ENCODE assay signal across 8 cellular contexts in genomic region chr3:69082805-69083204, GRCh38. TPM values are rescaled to one million over a fixed set of nuclear protein-coding genes. Genes with fewer than 3 reads are reported as not detected.
DNase-seq lines count a peak whose midpoint lies in the region; ATAC-seq and TF ChIP-seq lines count a peak whose summit lies in the region.

No MANE protein-coding gene starts in this region.

- H3K9me3 ChIP-seq in SK-N-MC (ENCODE audit: low read depth, low read length) (no peaks in the 10 kb centered on the region), mesodermal cell (ENCODE audit: control insufficient read depth, low read length) (no peaks in the 10 kb centered on the region)

- ATAC-seq in GM18861 (IDR thresholded peaks at IDR 0.05; ENCODE audit: unreplicated experiment) = peak; percentile 68
- ATAC-seq in HG03095 (IDR thresholded peaks at IDR 0.05; ENCODE audit: unreplicated experiment) = peak; percentile 50
- peak; percentile 81 for ATAC-seq in stimulated activated naive CD8-positive, alpha-beta T cell treated with anti-CD3 and anti-CD28 coated beads, Interleukin-15, amount 100 ng/mL, for 72 hours

- H3K9me3 Mint-ChIP-seq in stimulated activated naive CD8-positive, alpha-beta T cell treated with anti-CD3 and anti-CD28 coated beads, Interleukin-15, amount 100 ng/mL, for 72 hours = no peaks in the 10 kb centered on the region

- no peak for TF ChIP-seq CTCF in coronary artery (IDR thresholded peaks at IDR 0.05)

- H3K9ac ChIP-seq in SK-N-MC (ENCODE audit: insufficient read length) = no peak overlapping the region

- H3K4me1 Mint-ChIP-seq in stimulated activated naive CD8-positive, alpha-beta T cell treated with anti-CD3 and anti-CD28 coated beads, Interleukin-15, amount 100 ng/mL, for 72 hours = peaks cover 59% of the 10 kb centered on the region

- H3K4me3 Mint-ChIP-seq in stimulated activated naive CD8-positive, alpha-beta T cell treated with anti-CD3 and anti-CD28 coated beads, Interleukin-15, amount 100 ng/mL, for 72 hours = peak overlapping the region; percentile 73 to 95

- H3K4me3 ChIP-seq in SK-N-MC (peak overlapping the region; percentile 12; the same call in 1 of the 2 replicates), mesodermal cell (ENCODE audit: extremely low read depth, insufficient read depth, low read length, poor library complexity, severe bottlenecking) (no peak overlapping the region), coronary artery (no peak overlapping the region)

- H3K36me3 ChIP-seq in SK-N-MC (ENCODE audit: insufficient read depth, low read length) = no peaks in the 10 kb centered on the region
- H3K36me3 ChIP-seq in mesodermal cell (ENCODE audit: control insufficient read depth, insufficient read depth, low read length) = peaks cover 6% of the 10 kb centered on the region

- peaks cover 39% of the 10 kb centered on the region for H3K4me1 ChIP-seq in mesodermal cell (ENCODE audit: control insufficient read depth, insufficient read depth, low read length, poor library complexity, severe bottlenecking)

- H3K27me3 Mint-ChIP-seq in stimulated activated naive CD8-positive, alpha-beta T cell treated with anti-CD3 and anti-CD28 coated beads, Interleukin-15, amount 100 ng/mL, for 72 hours = no peaks in the 10 kb centered on the region

- peak overlapping the region; percentile 96 for H3K27ac Mint-ChIP-seq in stimulated activated naive CD8-positive, alpha-beta T cell treated with anti-CD3 and anti-CD28 coated beads, Interleukin-15, amount 100 ng/mL, for 72 hours

- H3K27ac ChIP-seq in SK-N-MC = no peak overlapping the region
- peak overlapping the region; percentile 78 for H3K27ac ChIP-seq in mesodermal cell (ENCODE audit: low read depth, low read length, severe bottlenecking)
- no peak overlapping the region for H3K27ac ChIP-seq in coronary artery

- peak; percentile 85 for DNase-seq in A172 (ENCODE audit: low spot score)
- DNase-seq in SK-N-MC (ENCODE audit: low read depth, low spot score) = no peak
- peak; percentile 31 for DNase-seq in activated naive CD8-positive, alpha-beta T cell treated with anti-CD3 and anti-CD28 coated beads, Interleukin-2, amount 50 U/mL, for 16 hours (ENCODE audit: low read depth, low spot score)
- DNase-seq in stimulated activated naive CD8-positive, alpha-beta T cell treated with anti-CD3 and anti-CD28 coated beads, Interleukin-15, amount 100 ng/mL, for 72 hours = peak; percentile 63 to 83
- no peak for DNase-seq in coronary artery (ENCODE audit: low spot score)

RNA-seq across cellular contexts. Expression of gene ARL6IP5, which starts 1.9 kb away (rescaled TPM):
- 99.7 and 109 TPM in 2 replicates for total RNA-seq in A172 (2014; rRNA removed; shearing (Covaris generic))
- 114 TPM for polyA plus RNA-seq in mesodermal cell (2013, experiment 1 of 2)
- polyA plus RNA-seq in mesodermal cell (2013, experiment 2 of 2) = 118 TPM

RNA-seq across cellular contexts. Expression of gene UBA3, which starts 2.6 kb away (rescaled TPM):
- 75.4 and 83.1 TPM in 2 replicates for total RNA-seq in A172 (2014; rRNA removed; shearing (Covaris generic))
- polyA plus RNA-seq in mesodermal cell (2013, experiment 1 of 2) = 85.1 TPM
- polyA plus RNA-seq in mesodermal cell (2013, experiment 2 of 2) = 86.2 TPM

RNA-seq across cellular contexts. Expression of gene TMF1, which starts 30.7 kb away (rescaled TPM):
- 20.3 and 24.4 TPM in 2 replicates for total RNA-seq in A172 (2014; rRNA removed; shearing (Covaris generic))
- polyA plus RNA-seq in mesodermal cell (2013, experiment 1 of 2) = 35.0 TPM
- 44.1 TPM for polyA plus RNA-seq in mesodermal cell (2013, experiment 2 of 2)

RNA-seq across cellular contexts. Expression of gene LMOD3, which starts 39.6 kb away (rescaled TPM):
- not detected in 2 replicates for total RNA-seq in A172 (2014; rRNA removed; shearing (Covaris generic))
- not detected for polyA plus RNA-seq in mesodermal cell (2013, experiment 1 of 2)
- polyA plus RNA-seq in mesodermal cell (2013, experiment 2 of 2) = not detected

Comparison
In these comparisons a context has a peak if more than half of its experiments do, and no peak if none do; other contexts are left out.
1. DNase-seq: peak in A172 (single experiment), activated naive CD8-positive, alpha-beta T cell treated with anti-CD3 and anti-CD28 coated beads, Interleukin-2, amount 50 U/mL, for 16 hours (single experiment) and stimulated activated naive CD8-positive, alpha-beta T cell treated with anti-CD3 and anti-CD28 coated beads, Interleukin-15, amount 100 ng/mL, for 72 hours (2 of 2); none in SK-N-MC (single experiment) and coronary artery (single experiment).
2. Peak in every context shown above with its lines, with median percentiles within 50 percentile points of each other: ATAC-seq.